Comparison of ENCODE assay signal across 15 cellular contexts in the genomic region with DNA sequence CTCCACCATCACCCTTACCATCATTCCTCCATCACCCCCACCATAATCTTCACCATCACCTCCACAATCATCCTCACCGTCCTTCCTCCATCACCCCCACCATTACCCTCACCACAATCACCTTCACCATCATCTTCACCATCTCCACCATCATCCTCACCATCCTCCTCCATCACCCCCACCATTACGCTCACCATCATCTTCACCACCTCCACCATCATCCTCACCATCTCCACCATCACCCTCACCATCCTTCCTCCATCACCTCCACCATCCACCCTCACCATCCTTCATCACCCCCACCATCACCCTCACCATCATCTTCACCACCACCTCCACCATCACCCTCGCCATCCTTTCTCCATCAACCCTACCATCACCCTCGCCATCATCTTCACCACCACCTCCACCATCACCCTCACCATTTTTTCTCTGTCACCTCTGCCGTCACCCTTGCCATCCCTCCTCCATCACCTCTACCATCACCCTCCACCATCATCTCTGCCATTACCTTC. TPM values are rescaled to one million over a fixed set of nuclear protein-coding genes. Genes with fewer than 3 reads are reported as not detected.
DNase-seq lines count a peak whose midpoint lies in the region; ATAC-seq and TF ChIP-seq lines count a peak whose summit lies in the region.
"Had no signal": no experiment of that assay in that cellular context is flagged by ENCODE, and none has a peak within 500 bp of the region (broad histone marks: within the 10 kb centered on the region; RNA-seq: fewer than 3 reads in every experiment).

No MANE protein-coding gene starts in this region.

- H3K27ac ChIP-seq in upper lobe of right lung: no peak overlapping the region
- H3K27ac ChIP-seq: left lung, prostate gland, suprapubic skin had no signal

- POLR2A ChIA-PET in activated CD4-positive, alpha-beta memory T cell treated with anti-CD3 and anti-CD28 coated beads for 36 hours (lab: Charles Lee): interaction anchor here (0.9 kb wide), 1 partner anchor 15 kb away, joined by 3 read pairs; no protein-coding TSS in a partner anchor
- POLR2A ChIA-PET in GM10248 (lab: Yijun Ruan, JAX): no interaction called here

- peaks cover 6% of the 10 kb centered on the region for H3K9me3 Mint-ChIP-seq in activated naive CD4-positive, alpha-beta T cell treated with anti-CD3 and anti-CD28 coated beads, Interleukin-2, amount 50 U/mL, for 24 hours
- H3K9me3 Mint-ChIP-seq in activated CD4-positive, alpha-beta memory T cell treated with anti-CD3 and anti-CD28 coated beads for 36 hours: peaks cover 14% of the 10 kb centered on the region
- peaks cover 14% of the 10 kb centered on the region for H3K9me3 Mint-ChIP-seq in glutamatergic neuron (ENCODE audit: unreplicated experiment)

- no peak for TF ChIP-seq CTCF in glutamatergic neuron (IDR thresholded peaks at IDR 0.05; ENCODE audit: partially characterized antibody, unreplicated experiment)
- TF ChIP-seq CTCF in upper lobe of right lung (IDR thresholded peaks at IDR 0.05): no peak
- no peak for TF ChIP-seq CTCF in GM10248 (IDR thresholded peaks at IDR 0.05; ENCODE audit: control extremely low read depth, extremely low read depth, low read depth, missing control alignments)

- H3K27ac Mint-ChIP-seq in activated naive CD4-positive, alpha-beta T cell treated with anti-CD3 and anti-CD28 coated beads, Interleukin-2, amount 50 U/mL, for 24 hours: peak overlapping the region; percentile 94
- peak overlapping the region; percentile 68 for H3K27ac Mint-ChIP-seq in activated CD4-positive, alpha-beta memory T cell treated with anti-CD3 and anti-CD28 coated beads for 36 hours
- peak overlapping the region; percentile 62 for H3K27ac Mint-ChIP-seq in glutamatergic neuron (ENCODE audit: unreplicated experiment)
- H3K27ac Mint-ChIP-seq: WTC11 had no signal

- H3K4me1 Mint-ChIP-seq in activated naive CD4-positive, alpha-beta T cell treated with anti-CD3 and anti-CD28 coated beads, Interleukin-2, amount 50 U/mL, for 24 hours: peaks cover 94% of the 10 kb centered on the region
- peaks cover 89% of the 10 kb centered on the region for H3K4me1 Mint-ChIP-seq in activated CD4-positive, alpha-beta memory T cell treated with anti-CD3 and anti-CD28 coated beads for 36 hours (ENCODE audit: low read depth)
- H3K4me1 Mint-ChIP-seq in glutamatergic neuron (ENCODE audit: low read depth, unreplicated experiment): peaks cover 25% of the 10 kb centered on the region
- H3K4me1 Mint-ChIP-seq: WTC11 had no signal

- peak overlapping the region; percentile 53 for H3K4me3 Mint-ChIP-seq in activated naive CD4-positive, alpha-beta T cell treated with anti-CD3 and anti-CD28 coated beads, Interleukin-2, amount 50 U/mL, for 24 hours
- H3K4me3 Mint-ChIP-seq in activated CD4-positive, alpha-beta memory T cell treated with anti-CD3 and anti-CD28 coated beads for 36 hours: no peak overlapping the region
- no peak overlapping the region for H3K4me3 Mint-ChIP-seq in glutamatergic neuron (ENCODE audit: unreplicated experiment)
- H3K4me3 Mint-ChIP-seq: WTC11 had no signal

- CTCF ChIA-PET in activated CD4-positive, alpha-beta memory T cell treated with anti-CD3 and anti-CD28 coated beads for 36 hours (lab: Charles Lee): interaction anchor here (0.7 kb wide), 1 partner anchor 32 kb away, joined by 3 read pairs; no protein-coding TSS in a partner anchor
- CTCF ChIA-PET in GM10248 (lab: Yijun Ruan, JAX): interaction anchor here (1.6 kb wide), 1 partner anchor 181 kb away, joined by 3 read pairs; no protein-coding TSS in a partner anchor

- peak; percentile 41 for ATAC-seq in upper lobe of right lung
- ATAC-seq in HG03565 (IDR thresholded peaks at IDR 0.05; ENCODE audit: unreplicated experiment): no peak
- ATAC-seq: left lung, Panc1, WTC11 had no signal

- peaks cover 10% of the 10 kb centered on the region for H3K4me1 ChIP-seq in upper lobe of right lung
- H3K4me1 ChIP-seq: left lung, prostate gland, suprapubic skin had no signal

- intact Hi-C loops in activated CD4-positive, alpha-beta memory T cell treated with anti-CD3 and anti-CD28 coated beads for 36 hours (cut with micrococcal nuclease): loop anchor here (2.0 to 10.0 kb wide), 4 partner anchors 33 to 539 kb away; a partner anchor contains a TSS
- intact Hi-C loops in upper lobe of right lung (cut with DNase I): no loop called here

- H3K9me3 ChIP-seq in upper lobe of right lung: no peaks in the 10 kb centered on the region
- H3K9me3 ChIP-seq: left lung, prostate gland, suprapubic skin had no signal

- no peak for DNase-seq in activated naive CD4-positive, alpha-beta T cell treated with Interleukin-2 at 50 U/mL for 16 hours
- DNase-seq in activated CD4-positive, alpha-beta memory T cell treated with anti-CD3 and anti-CD28 coated beads for 36 hours: no peak
- DNase-seq in glutamatergic neuron (no peak), upper lobe of right lung (no peak), retina (no peak), GM10248 (ENCODE audit: extremely low spot score) (no peak)
- DNase-seq: left lung, NCI-H1930, NCI-H69 had no signal

- no peak overlapping the region for H3K4me3 ChIP-seq in upper lobe of right lung
- H3K4me3 ChIP-seq: left lung, prostate gland, suprapubic skin had no signal

- no peaks in the 10 kb centered on the region for H3K27me3 Mint-ChIP-seq in activated naive CD4-positive, alpha-beta T cell treated with anti-CD3 and anti-CD28 coated beads, Interleukin-2, amount 50 U/mL, for 24 hours
- H3K27me3 Mint-ChIP-seq in activated CD4-positive, alpha-beta memory T cell treated with anti-CD3 and anti-CD28 coated beads for 36 hours: no peaks in the 10 kb centered on the region
- peaks cover 9% of the 10 kb centered on the region for H3K27me3 Mint-ChIP-seq in glutamatergic neuron (ENCODE audit: unreplicated experiment)

- peaks cover 78% of the 10 kb centered on the region for H3K36me3 ChIP-seq in upper lobe of right lung
- H3K36me3 ChIP-seq: prostate gland had no signal

- peaks cover 9% of the 10 kb centered on the region for H3K36me3 Mint-ChIP-seq in activated naive CD4-positive, alpha-beta T cell treated with anti-CD3 and anti-CD28 coated beads, Interleukin-2, amount 50 U/mL, for 24 hours
- peaks cover 12% of the 10 kb centered on the region for H3K36me3 Mint-ChIP-seq in activated CD4-positive, alpha-beta memory T cell treated with anti-CD3 and anti-CD28 coated beads for 36 hours
- peaks cover 20% of the 10 kb centered on the region for H3K36me3 Mint-ChIP-seq in glutamatergic neuron (ENCODE audit: unreplicated experiment)

- no peaks in the 10 kb centered on the region for H3K27me3 ChIP-seq in upper lobe of right lung
- H3K27me3 ChIP-seq: left lung, suprapubic skin had no signal

RNA-seq across cellular contexts. Expression of a gene that starts 33.1 kb away (rescaled TPM):
- total RNA-seq in activated CD4-positive, alpha-beta memory T cell treated with anti-CD3 and anti-CD28 coated beads for 36 hours: 10 to 100 TPM; 22.5 to 22.9 TPM
- total RNA-seq in glutamatergic neuron (ENCODE audit: unreplicated experiment) (17.0 TPM), upper lobe of right lung (51.2 TPM)
